ENCODE assay signal across 38 cellular contexts in genomic region chr2:96464651-96465050, GRCh38. TPM values are rescaled to one million over a fixed set of nuclear protein-coding genes. Genes with fewer than 3 reads are reported as not detected.
"Had no signal": no experiment of that assay in that cellular context is flagged by ENCODE, and none has a peak within 500 bp of the region (broad histone marks: within the 10 kb centered on the region; RNA-seq: fewer than 3 reads in every experiment).

No MANE protein-coding gene starts in this region.

- H3K4me3 ChIP-seq: MG63 had no signal

- H3K36me3 ChIP-seq: MG63 had no signal

- DNase-seq: Karpas-422, Kasumi-1, KBM-7, KG1, MG63, MM.1S, MV-4-11, NCI-H1048, NCI-H1092, NCI-H1092 treated with DMSO at 0.1 percent for 48 hours, NCI-H1105, NCI-H1105 treated with DMSO at 0.1 percent for 48 hours, NCI-H1417, NCI-H1417 treated with DMSO at 0.1 percent for 48 hours, NCI-H1436, NCI-H1436 treated with DMSO at 0.1 percent for 48 hours, NCI-H146, NCI-H1694, NCI-H1694 treated with DMSO at 0.1 percent for 48 hours, NCI-H187, NCI-H187 treated with DMSO at 0.1 percent for 48 hours, NCI-H1930, NCI-H2029, NCI-H2029 treated with DMSO at 0.1 percent for 48 hours, NCI-H2081, NCI-H2081 treated with DMSO at 0.1 percent for 48 hours, NCI-H2107, NCI-H2171, NCI-H2171 treated with DMSO at 0.1 percent for 48 hours, NCI-H2227 treated with DMSO at 0.1 percent for 48 hours, NCI-H226, NCI-H345, NCI-H446, NCI-H446 treated with DMSO at 0.1 percent for 48 hours had no signal

- H3K27me3 ChIP-seq: MG63 had no signal

- H3K27ac ChIP-seq: KMS-11 had no signal

RNA-seq across cellular contexts. Expression of gene NEURL3, which starts 40.5 kb away (rescaled TPM):
- total RNA-seq: LHCN-M2, MCF 10A, NCI-H460 had no signal
